ENCODE assay signal across 8 cellular contexts in genomic region chr19:17720487-17720839, GRCh38.
DNase-seq lines count a peak whose midpoint lies in the region; ATAC-seq lines count a peak whose summit lies in the region.

No MANE protein-coding gene starts in this region.

- H3K36me3 Mint-ChIP-seq in T-helper 1 cell treated with Interleukin-12 subunit alpha and Interleukin-12 subunit beta and Interleukin-4 antibody, amounts not matched to agents 30 μg/mL and 1 μg/mL, for 36 hours (ENCODE audit: low read depth), result peaks cover 4% of the 10 kb centered on the region
- H3K36me3 Mint-ChIP-seq in activated naive CD4-positive, alpha-beta T cell treated with anti-CD3 and anti-CD28 coated beads, Interleukin-2, amount 10 ng/mL, durations not matched to agents 7 days and 5 days, result peaks cover 19% of the 10 kb centered on the region

- peak overlapping the region; percentile 74 for H3K27ac Mint-ChIP-seq in T-helper 1 cell treated with Interleukin-12 subunit alpha and Interleukin-12 subunit beta and Interleukin-4 antibody, amounts not matched to agents 30 μg/mL and 1 μg/mL, for 36 hours
- H3K27ac Mint-ChIP-seq in activated naive CD4-positive, alpha-beta T cell treated with anti-CD3 and anti-CD28 coated beads, Interleukin-2, amount 10 ng/mL, durations not matched to agents 7 days and 5 days, result peak overlapping the region; percentile 12

- H3K4me1 Mint-ChIP-seq in T-helper 1 cell treated with Interleukin-12 subunit alpha and Interleukin-12 subunit beta and Interleukin-4 antibody, amounts not matched to agents 30 μg/mL and 1 μg/mL, for 36 hours (ENCODE audit: low read depth), result peaks cover 39% of the 10 kb centered on the region
- peaks cover 47% of the 10 kb centered on the region for H3K4me1 Mint-ChIP-seq in activated naive CD4-positive, alpha-beta T cell treated with anti-CD3 and anti-CD28 coated beads, Interleukin-2, amount 10 ng/mL, durations not matched to agents 7 days and 5 days

- CTCF ChIA-PET in activated naive CD4-positive, alpha-beta T cell treated with anti-CD3 and anti-CD28 coated beads, Interleukin-2, amount 10 ng/mL, durations not matched to agents 7 days and 5 days (lab: Charles Lee), result interaction anchor here (0.8 to 2.0 kb wide), 2 partner anchors 135 to 139 kb away, joined by 3 to 6 read pairs; partner anchors contain the start of gene RPL18A

- H3K27me3 Mint-ChIP-seq in T-helper 1 cell treated with Interleukin-12 subunit alpha and Interleukin-12 subunit beta and Interleukin-4 antibody, amounts not matched to agents 30 μg/mL and 1 μg/mL, for 36 hours (ENCODE audit: low read depth), result peaks cover 8% of the 10 kb centered on the region
- no peaks in the 10 kb centered on the region for H3K27me3 Mint-ChIP-seq in activated naive CD4-positive, alpha-beta T cell treated with anti-CD3 and anti-CD28 coated beads, Interleukin-2, amount 10 ng/mL, durations not matched to agents 7 days and 5 days

- DNase-seq in T-helper 1 cell (no peak), superior temporal gyrus (ENCODE audit: extremely low spot score) (peak; percentile 23), COLO829 (ENCODE audit: low spot score) (no peak), NCI-H748 treated with DMSO at 0.1 percent for 48 hours (lab: John Stamatoyannopoulos, UW) (no peak)
- DNase-seq in activated naive CD4-positive, alpha-beta T cell treated with anti-CD3 and anti-CD28 coated beads, Interleukin-2, amount 10 ng/mL, durations not matched to agents 7 days and 5 days, result no peak

- H3K27ac ChIP-seq in layer of hippocampus (ENCODE audit: low read depth, low read length), result peak overlapping the region; percentile 52

- no peaks in the 10 kb centered on the region for H3K27me3 ChIP-seq in layer of hippocampus (ENCODE audit: control insufficient read depth, insufficient read depth, low read length)

- ATAC-seq in GM18907 (IDR thresholded peaks at IDR 0.05; ENCODE audit: unreplicated experiment), result no peak

- H3K9me3 Mint-ChIP-seq in T-helper 1 cell treated with Interleukin-12 subunit alpha and Interleukin-12 subunit beta and Interleukin-4 antibody, amounts not matched to agents 30 μg/mL and 1 μg/mL, for 36 hours, result no peaks in the 10 kb centered on the region
- no peaks in the 10 kb centered on the region for H3K9me3 Mint-ChIP-seq in activated naive CD4-positive, alpha-beta T cell treated with anti-CD3 and anti-CD28 coated beads, Interleukin-2, amount 10 ng/mL, durations not matched to agents 7 days and 5 days

- H3K4me3 Mint-ChIP-seq in T-helper 1 cell treated with Interleukin-12 subunit alpha and Interleukin-12 subunit beta and Interleukin-4 antibody, amounts not matched to agents 30 μg/mL and 1 μg/mL, for 36 hours, result peak overlapping the region; percentile 86
- H3K4me3 Mint-ChIP-seq in activated naive CD4-positive, alpha-beta T cell treated with anti-CD3 and anti-CD28 coated beads, Interleukin-2, amount 10 ng/mL, durations not matched to agents 7 days and 5 days, result peak overlapping the region; percentile 78
